Comparison of ENCODE assay signal across 20 cellular contexts in genomic region chr9:135605238-135605781, GRCh38. TPM values are rescaled to one million over a fixed set of nuclear protein-coding genes. Genes with fewer than 3 reads are reported as not detected.
A peak's percentile ranks its signal among the peaks of the same experiment; 100 is the strongest.
DNase-seq lines count a peak whose midpoint lies in the region; ATAC-seq and TF ChIP-seq lines count a peak whose summit lies in the region.
"Had no signal": no experiment of that assay in that cellular context is flagged by ENCODE, and none has a peak within 500 bp of the region (broad histone marks: within the 10 kb centered on the region; RNA-seq: fewer than 3 reads in every experiment).

No MANE protein-coding gene starts in this region.

- H3K9me3 ChIP-seq in BE2C: no peaks in the 10 kb centered on the region
- no peaks in the 10 kb centered on the region for H3K9me3 ChIP-seq in colonic mucosa
- H3K9me3 ChIP-seq in Caco-2: no peaks in the 10 kb centered on the region; the same call in 1 of the 2 replicates

- TF ChIP-seq CTCF in BE2C (IDR thresholded peaks at IDR 0.05; ENCODE audit: low read depth, low read length): no peak
- TF ChIP-seq CTCF in colonic mucosa (IDR thresholded peaks at IDR 0.05): no peak
- TF ChIP-seq CTCF in Caco-2 (IDR thresholded peaks at IDR 0.05; ENCODE audit: insufficient read depth in 1 of 2, low read depth in 1 of 2, low read length in 1 of 2, severe bottlenecking in 1 of 2, unreplicated experiment in 1 of 2): no peak

- POLR2A ChIA-PET in Caco-2 (lab: Charles Lee): no interaction called here

- no peaks in the 10 kb centered on the region for H3K4me1 Mint-ChIP-seq in Caco-2 (ENCODE audit: low read depth, unreplicated experiment)
- H3K4me1 Mint-ChIP-seq: CD14-positive monocyte had no signal

- no TSS peak for BruUV-seq in Caco-2 (replicated peaks; lab: Mats Ljungman, UMichigan)

- H3K27me3 Mint-ChIP-seq in Caco-2 (ENCODE audit: insufficient read depth, unreplicated experiment): peaks cover 7% of the 10 kb centered on the region

- no peak overlapping the region for H3K27ac ChIP-seq in colonic mucosa
- H3K27ac ChIP-seq: SK-N-MC had no signal

- DNase-seq in NCI-H2029 (lab: John Stamatoyannopoulos, UW): peak; percentile 30
- no peak for DNase-seq in NCI-H2029 treated with DMSO at 0.1 percent for 48 hours (lab: John Stamatoyannopoulos, UW)
- peak; percentile 54 for DNase-seq in BE2C
- peak; percentile 12 for DNase-seq in colonic mucosa
- DNase-seq in pons (ENCODE audit: low spot score): peak; percentile 1
- DNase-seq in Caco-2: no peak
- DNase-seq: 8988T; activated gamma-delta T cell; effector memory CD4-positive, alpha-beta T cell; NCI-H446 treated with DMSO at 0.1 percent for 48 hours; retina; stimulated activated CD4-positive, alpha-beta T cell treated with anti-CD3 and anti-CD28 coated beads, Interleukin-1b, Interleukin-23, amount 100 ng/mL, for 48 hours had no signal

- H3K36me3 Mint-ChIP-seq in Caco-2 (ENCODE audit: insufficient read depth, unreplicated experiment): no peaks in the 10 kb centered on the region
- H3K36me3 Mint-ChIP-seq: brain, CD14-positive monocyte had no signal

- no peak for ATAC-seq in GM19324 (IDR thresholded peaks at IDR 0.05; ENCODE audit: low FRiP score, unreplicated experiment)
- ATAC-seq in HG02973 (IDR thresholded peaks at IDR 0.05; ENCODE audit: unreplicated experiment): no peak
- ATAC-seq: left colon had no signal

- intact Hi-C loops in colonic mucosa (cut with DNase I): no loop called here
- intact Hi-C loops in Caco-2 (cut with micrococcal nuclease; ENCODE audit: unreplicated experiment): no loop called here

- no peak overlapping the region for H3K4me3 ChIP-seq in BE2C (ENCODE audit: low read depth, low read length)
- no peak overlapping the region for H3K4me3 ChIP-seq in colonic mucosa
- no peak overlapping the region for H3K4me3 ChIP-seq in Caco-2 (ENCODE audit: low read depth, low read length)
- H3K4me3 ChIP-seq: SK-N-MC had no signal

- CTCF ChIA-PET in Caco-2 (lab: Charles Lee): interaction anchor here (1.5 kb wide), 1 partner anchor 8 kb away, joined by 4 read pairs; no protein-coding TSS in a partner anchor

- peaks cover 8% of the 10 kb centered on the region for H3K4me1 ChIP-seq in BE2C
- no peaks in the 10 kb centered on the region for H3K4me1 ChIP-seq in colonic mucosa
- no peaks in the 10 kb centered on the region for H3K4me1 ChIP-seq in Caco-2

- H3K27me3 ChIP-seq in BE2C (no peaks in the 10 kb centered on the region), colonic mucosa (no peaks in the 10 kb centered on the region), Caco-2 (replicated peaks; ENCODE audit: control insufficient read depth, insufficient read depth, low read length) (no peaks in the 10 kb centered on the region)

- no peaks in the 10 kb centered on the region for H3K36me3 ChIP-seq in BE2C
- H3K36me3 ChIP-seq in colonic mucosa: no peaks in the 10 kb centered on the region
- no peaks in the 10 kb centered on the region for H3K36me3 ChIP-seq in Caco-2 (ENCODE audit: control insufficient read depth, insufficient read depth, low read length)

- no peak overlapping the region for H3K9ac ChIP-seq in colonic mucosa (ENCODE audit: low read depth in 2 of 2, low read length in 2 of 2)

- H3K9me3 Mint-ChIP-seq in Caco-2 (ENCODE audit: unreplicated experiment): peaks cover 8% of the 10 kb centered on the region

- no peak overlapping the region for H3K27ac Mint-ChIP-seq in Caco-2 (ENCODE audit: unreplicated experiment)
- H3K27ac Mint-ChIP-seq: CD14-positive monocyte had no signal

- H3K4me3 Mint-ChIP-seq in Caco-2 (ENCODE audit: unreplicated experiment): no peak overlapping the region
- H3K4me3 Mint-ChIP-seq: brain had no signal

RNA-seq across cellular contexts. Expression of gene GLT6D1, which starts 34.0 kb away (rescaled TPM):
- polyA plus RNA-seq in BE2C (2012; ENCODE audit: insufficient read depth, insufficient read length, low read depth): not detected
- not detected for total RNA-seq in colonic mucosa
- total RNA-seq in Caco-2 (2022): not detected in 2 replicates
- total RNA-seq: left colon, myocyte had no signal
- polyA plus RNA-seq: CD14-positive monocyte had no signal

RNA-seq across cellular contexts. Expression of gene PAEP, which starts 43.8 kb away (rescaled TPM):
- polyA plus RNA-seq in BE2C (2012; ENCODE audit: insufficient read depth, insufficient read length, low read depth): not detected
- total RNA-seq in colonic mucosa (not detected), Caco-2 (2022) (not detected in 2 replicates)
- total RNA-seq: left colon, myocyte had no signal
- polyA plus RNA-seq: CD14-positive monocyte had no signal

RNA-seq across cellular contexts. Expression of gene LCN9, which starts 57.8 kb away (rescaled TPM):
- polyA plus RNA-seq in BE2C (2012; ENCODE audit: insufficient read depth, insufficient read length, low read depth): not detected
- total RNA-seq in colonic mucosa (not detected), Caco-2 (2022) (not detected in 2 replicates)
- total RNA-seq: left colon, myocyte had no signal
- polyA plus RNA-seq: CD14-positive monocyte, thymus had no signal

RNA-seq across cellular contexts. Expression of gene OBP2A, which starts 59.4 kb away (rescaled TPM):
- not detected for polyA plus RNA-seq in BE2C (2012; ENCODE audit: insufficient read depth, insufficient read length, low read depth)
- total RNA-seq in colonic mucosa (not detected), Caco-2 (2022) (not detected in 2 replicates)
- total RNA-seq: left colon, myocyte had no signal
- polyA plus RNA-seq: CD14-positive monocyte had no signal

Comparison
In these comparisons a context has a peak if more than half of its experiments do, and no peak if none do; other contexts are left out.
1. DNase-seq: peak in NCI-H2029 (single experiment), BE2C (single experiment), colonic mucosa (single experiment) and pons (single experiment); none in NCI-H2029 treated with DMSO at 0.1 percent for 48 hours (single experiment) and Caco-2 (0 of 2).